ENCODE assay signal across 16 cellular contexts in the genomic region with DNA sequence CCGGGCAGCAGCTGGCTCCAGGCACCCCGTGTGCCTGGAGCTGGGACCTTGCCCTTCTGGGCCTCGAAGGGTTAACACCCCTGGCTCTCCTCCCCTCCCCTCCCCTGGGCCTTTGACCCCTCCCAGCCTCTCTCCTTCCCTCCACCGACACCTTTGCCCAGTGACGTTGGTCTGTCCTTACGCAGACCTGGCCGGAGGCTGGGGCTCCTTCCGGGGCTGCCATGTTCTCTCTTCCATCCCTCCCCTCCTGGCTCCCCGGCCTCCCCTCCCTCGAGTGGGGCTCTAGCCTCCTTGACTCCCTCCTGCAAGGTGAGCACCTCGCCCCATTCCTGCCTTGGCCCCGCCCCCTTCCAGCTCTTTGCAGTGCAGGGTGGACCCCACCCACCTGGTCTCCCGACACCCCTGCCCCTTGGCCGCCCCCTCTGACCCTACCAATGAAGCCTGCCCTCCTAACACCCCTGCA. TPM values are rescaled to one million over a fixed set of nuclear protein-coding genes. Genes with fewer than 3 reads are reported as not detected.
DNase-seq lines count a peak whose midpoint lies in the region; ATAC-seq and TF ChIP-seq lines count a peak whose summit lies in the region.
"Had no signal": no experiment of that assay in that cellular context is flagged by ENCODE, and none has a peak within 500 bp of the region (broad histone marks: within the 10 kb centered on the region; RNA-seq: fewer than 3 reads in every experiment).

TMEM82 (plus strand) TSS at position 161 of the 463 bp plus-strand sequence; CDS start at position 222, 61 bp downstream.

- no peak within 1 kb of the TSS for H4K12ac ChIP-seq in trophoblast cell (ENCODE audit: low read depth, low read length)

- H3K27me3 ChIP-seq in MM.1S (replicated peaks; ENCODE audit: insufficient read depth, low read length), result no peaks in the 10 kb centered on the region
- no peaks in the 10 kb centered on the region for H3K27me3 ChIP-seq in iPS-18a (ENCODE audit: control insufficient read depth, insufficient read depth, low read length)
- H3K27me3 ChIP-seq in trophoblast cell (ENCODE audit: insufficient read depth, low read length), result no peaks in the 10 kb centered on the region
- H3K27me3 ChIP-seq: SJCRH30 had no signal

- CTCF ChIA-PET in T-cell (lab: Charles Lee), result interaction anchor here in 1 of 2 donors (0.6 kb wide), 1 partner anchor 148 kb away, joined by 3 read pairs; no protein-coding TSS in a partner anchor

- H3K23ac ChIP-seq in trophoblast cell (ENCODE audit: low read length), result no peak within 1 kb of the TSS

- H3K36me3 Mint-ChIP-seq in T-cell, result no peaks in the 10 kb centered on the region
- H3K36me3 Mint-ChIP-seq: naive B cell had no signal

- H2BK5ac ChIP-seq in trophoblast cell (ENCODE audit: low read depth, low read length, poor library complexity), result no peak within 1 kb of the TSS

- H2AFZ ChIP-seq in MM.1S (ENCODE audit: low read length) (0 out of 2 replicates have a peak within 1 kb of the TSS, but pooled peaks have one; percentile 28), trophoblast cell (ENCODE audit: insufficient read depth, low read length, poor library complexity) (no peak within 1 kb of the TSS)

- TF ChIP-seq CTCF in MM.1S (IDR thresholded peaks at IDR 0.05; ENCODE audit: low read length), result no peak

- no peak within 1 kb of the TSS for H3K4me3 Mint-ChIP-seq in T-cell
- H3K4me3 Mint-ChIP-seq: activated T-cell treated with anti-CD3 and anti-CD28 coated beads, Interleukin-2, amount 50 U/mL, for 72 hours had no signal

- H3K27ac ChIP-seq in MM.1S (ENCODE audit: low read length) (no peak within 1 kb of the TSS), iPS-18a (ENCODE audit: low read length) (no peak within 1 kb of the TSS), trophoblast cell (ENCODE audit: low read depth, low read length) (no peak within 1 kb of the TSS)
- H3K27ac ChIP-seq: epithelial cell of prostate, SJCRH30 had no signal

- H3K18ac ChIP-seq in trophoblast cell (ENCODE audit: low read length), result no peak within 1 kb of the TSS

- peak within 1 kb of the TSS in 1 of 2 donors; percentile 23 for H3K27ac Mint-ChIP-seq in T-cell
- H3K27ac Mint-ChIP-seq: activated T-cell treated with anti-CD3 and anti-CD28 coated beads, Interleukin-2, amount 50 U/mL, for 72 hours had no signal

- H4K20me1 ChIP-seq in MM.1S (ENCODE audit: insufficient read depth, low read length), result no peaks in the 10 kb centered on the region

- no peaks in the 10 kb centered on the region for H3K9me3 ChIP-seq in ES-I3 (ENCODE audit: control insufficient read depth, insufficient read depth, low read length)
- no peaks in the 10 kb centered on the region for H3K9me3 ChIP-seq in MM.1S (replicated peaks; ENCODE audit: insufficient read depth, low read length)
- H3K9me3 ChIP-seq in iPS-18a (ENCODE audit: control insufficient read depth, low read depth, low read length), result no peaks in the 10 kb centered on the region
- H3K9me3 ChIP-seq in trophoblast cell (ENCODE audit: insufficient read depth, low read depth, low read length), result no peaks in the 10 kb centered on the region
- H3K9me3 ChIP-seq: SJCRH30 had no signal

- H3F3A ChIP-seq in MM.1S (ENCODE audit: insufficient read depth, low read length), result no peaks in the 10 kb centered on the region

- H3K36me3 ChIP-seq in ES-I3 (ENCODE audit: insufficient read depth, low read length), result no peaks in the 10 kb centered on the region
- H3K36me3 ChIP-seq in MM.1S (replicated peaks; ENCODE audit: insufficient read depth, low read length), result no peaks in the 10 kb centered on the region
- no peaks in the 10 kb centered on the region for H3K36me3 ChIP-seq in iPS-18a (ENCODE audit: control insufficient read depth, low read depth, low read length)
- H3K36me3 ChIP-seq in trophoblast cell (ENCODE audit: control insufficient read depth in 1 of 2, insufficient read depth in 2 of 2, low read length in 2 of 2), result no peaks in the 10 kb centered on the region
- H3K36me3 ChIP-seq: SJCRH30 had no signal

- H3K14ac ChIP-seq in trophoblast cell (ENCODE audit: low read length), result no peak within 1 kb of the TSS

- H3K4me1 Mint-ChIP-seq in T-cell, result peaks cover 5 to 7% (median 6%) of the 10 kb centered on the region in 3 donors

- H3K9me3 Mint-ChIP-seq in T-cell, result no peaks in the 10 kb centered on the region
- H3K9me3 Mint-ChIP-seq: activated T-cell treated with anti-CD3 and anti-CD28 coated beads, Interleukin-2, amount 50 U/mL, for 72 hours; naive B cell had no signal

- H2AK5ac ChIP-seq in trophoblast cell (ENCODE audit: low read length), result no peak within 1 kb of the TSS

- H3K4me1 ChIP-seq in ES-I3 (ENCODE audit: insufficient read depth, low read length), result peaks cover 3% of the 10 kb centered on the region; the same call in 1 of the 2 replicates
- H3K4me1 ChIP-seq in MM.1S (ENCODE audit: low read length), result peaks cover 6% of the 10 kb centered on the region
- peaks cover 3% of the 10 kb centered on the region for H3K4me1 ChIP-seq in iPS-18a (ENCODE audit: control insufficient read depth, low read depth, low read length)
- peaks cover 4% of the 10 kb centered on the region in 2 experiments for H3K4me1 ChIP-seq in trophoblast cell (ENCODE audit: control insufficient read depth in 1 of 2, insufficient read depth in 2 of 2, low read length in 2 of 2)

- H3K79me1 ChIP-seq in trophoblast cell (ENCODE audit: low read length), result no peaks in the 10 kb centered on the region

- no peak within 1 kb of the TSS for H3K4ac ChIP-seq in trophoblast cell (ENCODE audit: low read depth, low read length)

- H3K79me2 ChIP-seq in MM.1S (ENCODE audit: low read length) (no peaks in the 10 kb centered on the region), trophoblast cell (ENCODE audit: control insufficient read depth, insufficient read depth, low read length, poor library complexity) (no peaks in the 10 kb centered on the region)

- no peaks in the 10 kb centered on the region for H3K27me3 Mint-ChIP-seq in T-cell
- H3K27me3 Mint-ChIP-seq: naive B cell had no signal

- POLR2A ChIA-PET in T-cell (lab: Charles Lee), result no interaction called here

- no peak for ATAC-seq in T-cell (replicated peaks in 1 of 4)
- ATAC-seq in HG02678 (IDR thresholded peaks at IDR 0.05; ENCODE audit: unreplicated experiment), result no peak
- ATAC-seq in GM21737 (IDR thresholded peaks at IDR 0.05; ENCODE audit: unreplicated experiment), result no peak

- no peaks in the 10 kb centered on the region for H3K9me2 ChIP-seq in MM.1S (replicated peaks; ENCODE audit: insufficient read depth, low read length)

- H4K91ac ChIP-seq in trophoblast cell (ENCODE audit: low read depth, low read length), result no peak within 1 kb of the TSS

- H3K4me2 ChIP-seq in MM.1S (ENCODE audit: low read depth, low read length) (peak within 1 kb of the TSS; percentile 19; the same call in 1 of the 2 replicates), trophoblast cell (ENCODE audit: low read length) (no peak within 1 kb of the TSS)

- no peak within 1 kb of the TSS for H2BK120ac ChIP-seq in trophoblast cell (ENCODE audit: insufficient read depth, low read length, poor library complexity)

- no CpG with 5 or more reads among the region's 14 CpGs for WGBS in trophoblast cell (ENCODE audit: extremely low coverage, insufficient coverage, insufficient read length)

- H3K9ac ChIP-seq in ES-I3 (ENCODE audit: low read depth, low read length) (peak within 1 kb of the TSS; percentile 38; the same call in 1 of the 2 replicates), MM.1S (ENCODE audit: low read length) (no peak within 1 kb of the TSS), iPS-18a (ENCODE audit: low read length) (no peak within 1 kb of the TSS), trophoblast cell (ENCODE audit: low read length) (no peak within 1 kb of the TSS)

- DNase-seq in MM.1S (no peak), trophoblast cell (no peak), T-cell (no peak), anterior cingulate cortex (lab: John Stamatoyannopoulos, UW) (no peak)
- DNase-seq: activated CD4-positive, alpha-beta T cell treated with anti-CD3 and anti-CD28 coated beads, Interleukin-2, amount 50 U/mL, for 4 hours; activated T-cell treated with anti-CD3 and anti-CD28 coated beads, Interleukin-2, amount 50 U/mL, for 72 hours; cerebellar nuclear complex; naive B cell; NK-92 treated with Interleukin-12 subunit alpha and Interleukin-12 subunit beta, amount 100 ng/mL, for 24 hours; SJCRH30 had no signal

- peak within 1 kb of the TSS; percentile 23 for H2BK12ac ChIP-seq in trophoblast cell (ENCODE audit: low read length)

- H4K8ac ChIP-seq in trophoblast cell (ENCODE audit: low read depth, low read length), result no peak within 1 kb of the TSS

- H3K4me3 ChIP-seq in MM.1S (ENCODE audit: low read length), result no peak within 1 kb of the TSS
- H3K4me3 ChIP-seq in iPS-18a (ENCODE audit: low read length), result peak within 1 kb of the TSS; percentile 22
- no peak within 1 kb of the TSS for H3K4me3 ChIP-seq in trophoblast cell (ENCODE audit: low read depth, low read length)
- H3K4me3 ChIP-seq: SJCRH30 had no signal

RNA-seq across cellular contexts. Expression of gene TMEM82, which starts in this region (rescaled TPM):
- polyA plus RNA-seq in trophoblast cell (2013), result 0.06 and 0.08 TPM in 2 replicates
- total RNA-seq in T-cell, result not detected
- total RNA-seq: SJCRH30, temporal lobe had no signal
